ENCODE assay signal across 1 cellular context in the genomic region with DNA sequence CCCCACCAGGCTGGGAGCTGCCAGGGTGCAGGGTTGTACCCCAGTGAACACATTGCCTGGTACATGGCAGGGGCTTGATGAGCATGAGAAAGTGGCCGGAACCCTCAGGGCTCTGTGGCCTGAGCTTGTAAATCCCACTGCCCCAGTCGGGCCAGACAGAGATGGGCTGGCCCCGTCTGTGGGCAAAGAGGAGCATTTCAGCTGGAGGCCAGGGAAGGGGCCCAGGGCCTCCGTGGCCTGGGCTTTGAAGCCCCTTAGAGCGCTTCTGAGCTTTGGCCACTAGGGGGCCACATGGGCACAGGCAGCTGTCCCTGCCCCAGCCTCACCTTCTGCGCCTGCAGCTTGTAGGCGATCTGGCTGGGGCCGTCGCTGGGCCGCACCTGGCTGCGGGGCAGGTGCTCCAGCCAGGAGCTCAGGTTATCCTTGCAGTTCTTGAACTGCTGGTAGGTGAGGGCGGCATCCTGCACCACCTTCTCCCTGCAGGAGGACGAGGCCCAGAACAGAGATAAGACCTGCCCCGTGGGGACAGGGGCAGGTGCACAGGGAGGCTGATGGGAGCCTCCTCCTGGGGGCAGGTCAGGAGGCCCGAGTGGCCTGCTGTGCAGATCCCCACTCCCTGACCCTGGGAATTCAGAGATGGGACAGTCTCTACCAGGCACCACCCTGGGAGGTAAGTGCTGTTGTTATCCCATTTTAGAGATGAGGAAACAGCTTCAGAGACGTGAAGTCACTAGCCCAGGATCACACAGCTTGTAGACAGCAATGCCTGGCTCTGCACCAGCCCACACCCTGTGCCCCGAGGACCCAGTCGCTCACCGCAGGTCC.
TF ChIP-seq lines count a peak whose summit lies in the region.

No MANE protein-coding gene starts in this region.

TF ChIP-seq in endothelial cell of umbilical vein, 7 proteins besides CTCF, POLR2A, EP300 and RAD21:
- TF ChIP-seq, protein P1, sequence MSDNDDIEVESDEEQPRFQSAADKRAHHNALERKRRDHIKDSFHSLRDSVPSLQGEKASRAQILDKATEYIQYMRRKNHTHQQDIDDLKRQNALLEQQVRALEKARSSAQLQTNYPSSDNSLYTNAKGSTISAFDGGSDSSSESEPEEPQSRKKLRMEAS (IDR thresholded peaks at IDR 0.05; ENCODE audit: insufficient read depth, insufficient read length) = no peak
- TF ChIP-seq EZH2 (IDR thresholded peaks at IDR 0.05; ENCODE audit: borderline replicate concordance, low read depth, low read length, severe bottlenecking) (no peak), POLR2AphosphoS5 (IDR thresholded peaks at IDR 0.05; ENCODE audit: insufficient read depth, low read depth, low read length) (no peak), MYC (IDR thresholded peaks at IDR 0.05; ENCODE audit: low read depth, low read length) (no peak), FOS (IDR thresholded peaks at IDR 0.05; ENCODE audit: borderline replicate concordance, insufficient read depth, low read length) (no peak), JUN (IDR thresholded peaks at IDR 0.05; ENCODE audit: borderline replicate concordance, insufficient read depth, insufficient read length, low read depth) (no peak), GATA2 (IDR thresholded peaks at IDR 0.05; ENCODE audit: insufficient read depth, insufficient read length, low read depth, low read length) (no peak)
